8 cellular contexts compared by ENCODE assay signal in genomic region chr2:64609229-64609994, GRCh38. TPM values are rescaled to one million over a fixed set of nuclear protein-coding genes. Genes with fewer than 3 reads are reported as not detected.
DNase-seq lines count a peak whose midpoint lies in the region; ATAC-seq, FAIRE-seq and TF ChIP-seq lines count a peak whose summit lies in the region.

No MANE protein-coding gene starts in this region.

- 3% methylated on average over 33 of the region's 73 CpGs for WGBS in GM12878 (ENCODE audit: insufficient coverage, insufficient replicate concordance, low lambda C conversion rate, missing lambda C conversion rate)

- SMC1A ChIA-PET in GM12878 (lab: Charles Lee; ENCODE audit: uncharacterized antibody, unreplicated experiment): interaction anchor here (0.8 to 4.9 kb wide), 7 partner anchors 9 to 279 kb away, joined by 3 to 48 read pairs (median 4); no protein-coding TSS in a partner anchor

- no peaks in the 10 kb centered on the region for H3K27me3 ChIP-seq in GM12878 (replicated peaks in 1 of 2; ENCODE audit: control insufficient read depth in 2 of 2, insufficient read depth in 2 of 2, low read length in 1 of 2)

- intact Hi-C loops in GM12878 (cut with micrococcal nuclease; ENCODE audit: unreplicated experiment): loop anchor here (5.0 kb wide), 1 partner anchor 253 kb away; no protein-coding TSS in a partner anchor

- H4K20me1 ChIP-seq in GM12878 (ENCODE audit: control insufficient read depth, insufficient read depth): no peaks in the 10 kb centered on the region

- peaks cover 38% of the 10 kb centered on the region for H3K4me1 ChIP-seq in GM12878 (ENCODE audit: control insufficient read depth, insufficient read depth, low read length)

- POLR2A ChIA-PET in GM12878 (lab: Charles Lee): interaction anchor here (0.8 to 2.6 kb wide), 4 partner anchors 31 to 314 kb away, joined by 3 to 10 read pairs (median 4); partner anchors contain the start of gene SERTAD2

- peak overlapping the region; percentile 14; the same call in 1 of the 2 replicates for H3K27ac ChIP-seq in GM12878 (ENCODE audit: control insufficient read depth, insufficient read depth)

- RAD21 ChIA-PET in GM12878 (lab: Charles Lee; ENCODE audit: unreplicated experiment): interaction anchor here (1.0 to 5.3 kb wide), 9 partner anchors 9 to 223 kb away, joined by 3 to 73 read pairs (median 14); partner anchors contain the start of genes AFTPH and SERTAD2

- peak overlapping the region; percentile 68 for H3K4me3 ChIP-seq in GM12878

- H3K4me2 ChIP-seq in GM12878 (ENCODE audit: control insufficient read depth, insufficient read depth): peak overlapping the region; percentile 53

- no peaks in the 10 kb centered on the region for H3K79me2 ChIP-seq in GM12878 (ENCODE audit: control insufficient read depth, insufficient read depth, low read length)

- no peak for TF ChIP-seq EP300 in GM12878 (IDR thresholded peaks at IDR 0.05; ENCODE audit: borderline replicate concordance in 1 of 2, control insufficient read depth in 1 of 2, low read depth in 2 of 2, low read length in 2 of 2)

- DNase-seq in NCI-H2171 treated with DMSO at 0.1 percent for 48 hours (lab: John Stamatoyannopoulos, UW): peak; percentile 12
- no peak for DNase-seq in NCI-H2171 (lab: John Stamatoyannopoulos, UW)
- peak; percentile 49 to 82 (median 56) for DNase-seq in T-helper 2 cell
- no peak for DNase-seq in GM12878 (ENCODE audit: low read depth, low spot score)
- peak; percentile 97 for DNase-seq in iPS-NIHi11 (ENCODE audit: low spot score)
- DNase-seq in stimulated activated CD4-positive, alpha-beta T cell treated with anti-CD3 and anti-CD28 coated beads, Interleukin-12 subunit alpha, Interleukin-12 subunit beta, amount 100 ng/mL, for 48 hours (ENCODE audit: low read depth in 2 of 3, low spot score in 1 of 3): peak; percentile 27 to 59 (median 45)
- DNase-seq in NCI-H146 treated with DMSO at 0.1 percent for 48 hours (lab: John Stamatoyannopoulos, UW; ENCODE audit: unreplicated experiment): no peak

- in situ Hi-C loops in GM12878 (cut with MboI): no loop called here

- H3K36me3 ChIP-seq in GM12878 (ENCODE audit: control insufficient read depth in 2 of 2, insufficient read depth in 2 of 2, low read length in 1 of 2): no peaks in the 10 kb centered on the region

- peak; percentile 52 for ATAC-seq in HG03159 (IDR thresholded peaks at IDR 0.05; ENCODE audit: unreplicated experiment)
- peak; percentile 62 for ATAC-seq in GM12878

- FAIRE-seq in GM12878 (lab: Jason Lieb, UNC): no peak

- peak; percentile 70 for TF ChIP-seq POLR2A in GM12878 (IDR thresholded peaks at IDR 0.05; ENCODE audit: low read depth, low read length)

- H3K9ac ChIP-seq in GM12878 (ENCODE audit: control insufficient read depth, insufficient read depth, low read length): peak overlapping the region; percentile 66; the same call in 1 of the 2 replicates

- peak; percentile 30 to 63 (median 33); a peak in 4 of 6 replicates for TF ChIP-seq CTCF in GM12878 (IDR thresholded peaks at IDR 0.05 in 2 of 3, conservative IDR thresholded peaks at IDR 0.05 in 1 of 3; ENCODE audit: control insufficient read depth in 2 of 3, extremely low read depth in 1 of 3, insufficient read depth in 1 of 3, low read depth in 3 of 3, low read length in 3 of 3)

- no TSS peak for BruUV-seq in GM12878 (replicated peaks; lab: Mats Ljungman, UMichigan)

- CTCF ChIA-PET in GM12878 (lab: Yijun Ruan, JAX): interaction anchor here (0.6 to 5.7 kb wide), 14 partner anchors 9 to 490 kb away, joined by 3 to 37 read pairs (median 9); partner anchors contain the start of gene AFTPH

- peak; percentile 42 for TF ChIP-seq RAD21 in GM12878 (IDR thresholded peaks at IDR 0.05; ENCODE audit: insufficient read depth, low read depth, low read length)

- H3K9me3 ChIP-seq in GM12878 (replicated peaks; ENCODE audit: control insufficient read depth, insufficient read depth, low read length): no peaks in the 10 kb centered on the region

- H2AFZ ChIP-seq in GM12878 (ENCODE audit: control insufficient read depth, low read depth, low read length): peak overlapping the region; percentile 76

TF ChIP-seq in GM12878, 131 proteins besides CTCF, POLR2A, EP300 and RAD21 (continues in another document):
- TF ChIP-seq IKZF1 (conservative IDR thresholded peaks at IDR 0.05) (peak; percentile 77), MTA3 (IDR thresholded peaks at IDR 0.05; ENCODE audit: borderline replicate concordance, low read length) (no peak), BCLAF1 (IDR thresholded peaks at IDR 0.05) (0 out of 2 replicates have a peak, but pooled peaks have one; percentile 41), SMC3 (IDR thresholded peaks at IDR 0.05; ENCODE audit: borderline replicate concordance, low read length) (no peak), GABPA (IDR thresholded peaks at IDR 0.05; ENCODE audit: low read depth) (no peak), MEF2B (IDR thresholded peaks at IDR 0.05; ENCODE audit: partially characterized antibody, poor library complexity, severe bottlenecking) (peak; percentile 20), USF2 (IDR thresholded peaks at IDR 0.05; ENCODE audit: borderline replicate concordance, low read depth, low read length) (no peak), ATF2 (IDR thresholded peaks at IDR 0.05; ENCODE audit: low read length) (no peak), ELK1 (IDR thresholded peaks at IDR 0.05; ENCODE audit: low read depth, low read length) (peak; percentile 53), YY1 (IDR thresholded peaks at IDR 0.05; ENCODE audit: low read depth, low read length) (peak; percentile 60), ZSCAN29 (IDR thresholded peaks at IDR 0.05) (peak; percentile 74; the same call in 1 of the 2 replicates)

RNA-seq across cellular contexts. Expression of gene SERTAD2, which starts 44.3 kb away (rescaled TPM):
- total RNA-seq in GM12878 (2013; cell fraction: nucleolus; rRNA removed): 31.9 and 37.0 TPM in 2 replicates
- total RNA-seq in GM12878 (2014; rRNA removed): 11.5 and 14.4 TPM in 2 replicates
- 12.0 and 12.5 TPM in 2 replicates for total RNA-seq in GM12878 (2014; rRNA removed; fragmentation: Illumina TruSeq; extraction: Trizol)
- 27.8 and 28.5 TPM in 2 replicates for total RNA-seq in GM12878 (2021)
- polyA plus RNA-seq in GM12878 (2011; ENCODE audit: low read depth): 27.5 TPM
- polyA plus RNA-seq in GM12878 (2011; rRNA removed): 22.5 and 23.5 TPM in 2 replicates
- polyA plus RNA-seq in GM12878 (2011; cell fraction: cytosol; rRNA removed): 27.5 and 27.6 TPM in 2 replicates
- 30.6 and 44.1 TPM in 2 replicates for polyA plus RNA-seq in GM12878 (2011; cell fraction: nucleus; rRNA removed)
- polyA plus RNA-seq in GM12878 (2012): 19.6 and 29.4 TPM in 2 replicates
- 24.8 and 25.0 TPM in 2 replicates for polyA plus RNA-seq in GM12878 (2014; fragmentation: Illumina TruSeq; extraction: Trizol)
- polyA plus RNA-seq in GM12878 (2014; fragmentation: Nextera tagmentation; extraction: Ambion mirVana): 1 to 10 TPM; 7.9 TPM
- polyA plus RNA-seq in GM12878 (2014; rRNA removed): 28.6 and 28.7 TPM in 2 replicates
- 10 to 100 TPM; 19.4 to 20.8 TPM for polyA plus RNA-seq in GM12878 (2016; fragmentation: Nextera tagmentation; extraction: Ambion mirVana)
- polyA minus RNA-seq in GM12878 (2011; rRNA and poly(A)+ RNA removed): 30.0 and 30.9 TPM in 2 replicates
- polyA minus RNA-seq in GM12878 (2011; cell fraction: cytosol; rRNA and poly(A)+ RNA removed): 20.3 and 32.3 TPM in 2 replicates
- polyA minus RNA-seq in GM12878 (2011; cell fraction: nucleus; rRNA and poly(A)+ RNA removed): 59.5 and 130 TPM in 2 replicates

Comparison
In these comparisons a context has a peak if more than half of its experiments do, and no peak if none do; other contexts are left out.
1. DNase-seq: peak in NCI-H2171 treated with DMSO at 0.1 percent for 48 hours (single experiment), T-helper 2 cell (5 of 5), iPS-NIHi11 (single experiment) and stimulated activated CD4-positive, alpha-beta T cell treated with anti-CD3 and anti-CD28 coated beads, Interleukin-12 subunit alpha, Interleukin-12 subunit beta, amount 100 ng/mL, for 48 hours (3 of 3); none in NCI-H2171 (single experiment), GM12878 (single experiment) and NCI-H146 treated with DMSO at 0.1 percent for 48 hours (single experiment).